21 cellular contexts compared by ENCODE assay signal in genomic region chr2:20478961-20479360, GRCh38. TPM values are rescaled to one million over a fixed set of nuclear protein-coding genes. Genes with fewer than 3 reads are reported as not detected.
DNase-seq lines count a peak whose midpoint lies in the region; ATAC-seq and TF ChIP-seq lines count a peak whose summit lies in the region.
"Had no signal": no experiment of that assay in that cellular context is flagged by ENCODE, and none has a peak within 500 bp of the region (broad histone marks: within the 10 kb centered on the region; RNA-seq: fewer than 3 reads in every experiment).

No MANE protein-coding gene starts in this region.

- intact Hi-C loops in upper lobe of right lung (cut with DNase I) (no loop called here), colonic mucosa (cut with DNase I) (no loop called here)

- H3K79me1 ChIP-seq in neuronal stem cell (ENCODE audit: low read depth, low read length) = no peaks in the 10 kb centered on the region

- ATAC-seq in upper lobe of right lung = no peak
- no peak for ATAC-seq in omental fat pad (ENCODE audit: low FRiP score)
- ATAC-seq: HCT116, Panc1 had no signal

- TF ChIP-seq CTCF in upper lobe of right lung (IDR thresholded peaks at IDR 0.05) = no peak
- TF ChIP-seq CTCF in colonic mucosa (IDR thresholded peaks at IDR 0.05) = no peak
- TF ChIP-seq CTCF in omental fat pad (IDR thresholded peaks at IDR 0.05) = no peak

- H3K18ac ChIP-seq in neuronal stem cell (ENCODE audit: low read length) = no peak overlapping the region

- H3K14ac ChIP-seq in neuronal stem cell (ENCODE audit: low read length) = no peak overlapping the region

- no peak overlapping the region for H3K4me3 ChIP-seq in neuronal stem cell (ENCODE audit: low read length in 2 of 2)
- no peak overlapping the region for H3K4me3 ChIP-seq in upper lobe of right lung
- H3K4me3 ChIP-seq in colonic mucosa = no peak overlapping the region
- H3K4me3 ChIP-seq: GM23248 had no signal

- H4K91ac ChIP-seq in neuronal stem cell (ENCODE audit: low read depth, low read length, poor library complexity) = no peak overlapping the region

- no peak overlapping the region for H4K8ac ChIP-seq in neuronal stem cell (ENCODE audit: low read depth, low read length)

- H2BK15ac ChIP-seq in neuronal stem cell (ENCODE audit: low read length) = no peak overlapping the region

- no peak overlapping the region for H3K23ac ChIP-seq in neuronal stem cell (ENCODE audit: low read depth, low read length, poor library complexity)

- no peak overlapping the region for H2AFZ ChIP-seq in neuronal stem cell (ENCODE audit: low read length)
- H2AFZ ChIP-seq: GM23248 had no signal

- H3K27ac ChIP-seq in neuronal stem cell (replicated peaks; ENCODE audit: low read length) = no peak overlapping the region
- H3K27ac ChIP-seq in upper lobe of right lung = no peak overlapping the region
- no peak overlapping the region for H3K27ac ChIP-seq in colonic mucosa
- H3K27ac ChIP-seq: 22Rv1, GM23248 had no signal

- peak; percentile 15 for DNase-seq in activated CD8-positive, alpha-beta memory T cell treated with anti-CD3 and anti-CD28 coated beads for 24 hours
- no peak for DNase-seq in activated CD8-positive, alpha-beta memory T cell treated with anti-CD3 and anti-CD28 coated beads, Interleukin-2, amount 50 U/mL, for 48 hours
- DNase-seq in globus pallidus (ENCODE audit: low spot score) (peak; percentile 66), neuronal stem cell (ENCODE audit: low spot score) (no peak), upper lobe of right lung (peak; percentile 37), RKO (ENCODE audit: low spot score) (no peak), colonic mucosa (no peak), omental fat pad (ENCODE audit: low spot score) (no peak)
- DNase-seq: CD4-positive, alpha-beta memory T cell; DMS79; GM23248; Kasumi-1; MM.1S; NCI-H1105; NCI-H1694 treated with DMSO at 0.1 percent for 48 hours; NCI-H226; NCI-H524 treated with DMSO at 0.1 percent for 48 hours; Right ventricle myocardium superior had no signal

- H3K4me1 ChIP-seq in neuronal stem cell (ENCODE audit: control insufficient read depth in 2 of 2, insufficient read depth in 1 of 2, low read depth in 1 of 2, low read length in 2 of 2) (peaks cover 14% of the 10 kb centered on the region in 2 donors), upper lobe of right lung (no peaks in the 10 kb centered on the region), colonic mucosa (no peaks in the 10 kb centered on the region)

- no peak overlapping the region for H3K4me2 ChIP-seq in neuronal stem cell (ENCODE audit: insufficient read depth, low read length, poor library complexity, severe bottlenecking)

- H3K9ac ChIP-seq in neuronal stem cell (ENCODE audit: low read depth, low read length, poor library complexity) = no peak overlapping the region
- no peak overlapping the region for H3K9ac ChIP-seq in colonic mucosa (ENCODE audit: low read depth in 2 of 2, low read length in 2 of 2)
- H3K9ac ChIP-seq: GM23248 had no signal

- H3K9me3 ChIP-seq in neuronal stem cell (replicated peaks in 1 of 2; ENCODE audit: control insufficient read depth in 2 of 2, insufficient read depth in 1 of 2, low read depth in 1 of 2, low read length in 2 of 2) (peaks cover 0 to 9% of the 10 kb centered on the region in 2 donors), upper lobe of right lung (no peaks in the 10 kb centered on the region), colonic mucosa (no peaks in the 10 kb centered on the region)

- no peak overlapping the region for H2BK5ac ChIP-seq in neuronal stem cell (ENCODE audit: low read length)

- H3K36me3 ChIP-seq in neuronal stem cell (replicated peaks in 1 of 2; ENCODE audit: control insufficient read depth in 2 of 2, insufficient read depth in 2 of 2, low read length in 2 of 2) (no peaks in the 10 kb centered on the region), upper lobe of right lung (no peaks in the 10 kb centered on the region), colonic mucosa (no peaks in the 10 kb centered on the region)

- H3K4ac ChIP-seq in neuronal stem cell (ENCODE audit: low read length) = no peak overlapping the region

- peak overlapping the region; percentile 11 for H2BK120ac ChIP-seq in neuronal stem cell (ENCODE audit: low read depth, low read length)

- H2BK12ac ChIP-seq in neuronal stem cell (ENCODE audit: low read length) = no peak overlapping the region

- no CpG with 5 or more reads among the region's 7 CpGs for WGBS in neuronal stem cell (ENCODE audit: extremely low coverage in 2 of 2, insufficient read length in 2 of 2, insufficient replicate concordance in 1 of 2), 2 donors

- H2AK5ac ChIP-seq in neuronal stem cell (ENCODE audit: low read depth, low read length) = no peak overlapping the region

- no peaks in the 10 kb centered on the region for H3K27me3 ChIP-seq in neuronal stem cell (ENCODE audit: control insufficient read depth in 3 of 3, insufficient read depth in 3 of 3, low read depth in 1 of 3, low read length in 3 of 3)
- no peaks in the 10 kb centered on the region for H3K27me3 ChIP-seq in upper lobe of right lung
- no peaks in the 10 kb centered on the region for H3K27me3 ChIP-seq in colonic mucosa

RNA-seq across cellular contexts. Expression of gene RHOB, which starts 32.1 kb away (rescaled TPM):
- 20.4 TPM for polyA plus RNA-seq in neuronal stem cell (2013, experiment 1 of 2)
- polyA plus RNA-seq in neuronal stem cell (2013, experiment 2 of 2) = 19.9 TPM
- total RNA-seq in upper lobe of right lung = 191 TPM
- 100 to 1,000 TPM in 1 of 2 donors, 10 to 100 TPM in 1; 77.5 to 165 TPM for total RNA-seq in colonic mucosa
- 1,000 to 10,000 TPM in 3 of 4 donors, 100 to 1,000 TPM in 1; 917 to 1,730 (median 1,246) TPM for total RNA-seq in omental fat pad

Comparison
In these comparisons a context has a peak if more than half of its experiments do, and no peak if none do; other contexts are left out.
1. DNase-seq: peak in activated CD8-positive, alpha-beta memory T cell treated with anti-CD3 and anti-CD28 coated beads for 24 hours (single experiment), globus pallidus (single experiment) and upper lobe of right lung (single experiment); none in activated CD8-positive, alpha-beta memory T cell treated with anti-CD3 and anti-CD28 coated beads, Interleukin-2, amount 50 U/mL, for 48 hours (single experiment), neuronal stem cell (single experiment), RKO (single experiment), colonic mucosa (single experiment) and omental fat pad (single experiment).